Comparison of ENCODE assay signal across 29 cellular contexts in genomic region chr7:75578081-75578480, GRCh38.
"Had no signal": no experiment of that assay in that cellular context is flagged by ENCODE, and none has a peak within 500 bp of the region (broad histone marks: within the 10 kb centered on the region; RNA-seq: fewer than 3 reads in every experiment).

No MANE protein-coding gene starts in this region.

- H3K4me1 Mint-ChIP-seq: naive thymus-derived CD4-positive, alpha-beta T cell had no signal

- H3K4me3 Mint-ChIP-seq: central memory CD8-positive, alpha-beta T cell; dendritic cell treated with granulocyte-macrophage colony-stimulating factor and Interleukin-4, amounts not matched to agents 40 ng/mL and 50 ng/mL, for 4 days; mesothelial cell of epicardium; naive thymus-derived CD4-positive, alpha-beta T cell; nephron; type B pancreatic cell had no signal

- DNase-seq: colonic mucosa; effector memory CD4-positive, alpha-beta T cell; foreskin keratinocyte; heart right ventricle; hippocampal formation; left colon; left ventricle myocardium inferior; lower lobe of right lung; mucosa of descending colon; naive thymus-derived CD4-positive, alpha-beta T cell; occipital lobe; ovary; posterior cingulate gyrus; psoas muscle; right cardiac atrium; sigmoid colon; stimulated activated CD4-positive, alpha-beta T cell treated with anti-CD3 and anti-CD28 coated beads, Interleukin-15, amount 100 ng/mL, for 24 hours; stimulated activated CD4-positive, alpha-beta T cell treated with anti-CD3 and anti-CD28 coated beads, Interleukin-2, amount 100 ng/mL, for 48 hours; stimulated activated naive CD4-positive, alpha-beta T cell treated with Interleukin-2 at 50 U/mL for 16 hours; stomach had no signal

- H3K27me3 Mint-ChIP-seq: central memory CD8-positive, alpha-beta T cell; dendritic cell treated with granulocyte-macrophage colony-stimulating factor and Interleukin-4, amounts not matched to agents 40 ng/mL and 50 ng/mL, for 4 days; type B pancreatic cell had no signal

- H3K4me3 ChIP-seq: cardiac muscle cell, colonic mucosa, gastroesophageal sphincter, heart right ventricle, left ventricle myocardium inferior, lower lobe of right lung, mucosa of descending colon, ovary, psoas muscle, sigmoid colon, skin epidermis, stomach, thyroid gland had no signal

- H3K36me3 Mint-ChIP-seq: naive thymus-derived CD4-positive, alpha-beta T cell had no signal

- H3K9me3 Mint-ChIP-seq: central memory CD8-positive, alpha-beta T cell; dendritic cell treated with granulocyte-macrophage colony-stimulating factor and Interleukin-4, amounts not matched to agents 40 ng/mL and 50 ng/mL, for 4 days; mesothelial cell of epicardium; naive thymus-derived CD4-positive, alpha-beta T cell; nephron; type B pancreatic cell had no signal

- H3K27ac ChIP-seq: cardiac muscle cell, colonic mucosa, foreskin keratinocyte, gastroesophageal sphincter, heart right ventricle, left ventricle myocardium inferior, lower lobe of right lung, ovary, psoas muscle, sigmoid colon, skin epidermis, stomach had no signal

- H3K4me1 ChIP-seq: colonic mucosa, foreskin keratinocyte, gastroesophageal sphincter, heart right ventricle, left ventricle myocardium inferior, lower lobe of right lung, psoas muscle, sigmoid colon, stomach had no signal

- H3K27ac Mint-ChIP-seq: dendritic cell treated with granulocyte-macrophage colony-stimulating factor and Interleukin-4, amounts not matched to agents 40 ng/mL and 50 ng/mL, for 4 days; mesothelial cell of epicardium; naive thymus-derived CD4-positive, alpha-beta T cell; nephron; type B pancreatic cell had no signal

- H3K36me3 ChIP-seq: colonic mucosa, ovary had no signal

- ATAC-seq: foreskin keratinocyte; gastroesophageal sphincter; heart right ventricle; left colon; lower lobe of right lung; mucosa of descending colon; naive thymus-derived CD4-positive, alpha-beta T cell; psoas muscle; right cardiac atrium had no signal

- H3K9me3 ChIP-seq: colonic mucosa, gastroesophageal sphincter, heart right ventricle, left ventricle myocardium inferior, lower lobe of right lung, mucosa of descending colon, ovary, psoas muscle, sigmoid colon, stomach, thyroid gland had no signal

- H3K27me3 ChIP-seq: cardiac muscle cell, colonic mucosa, foreskin keratinocyte, gastroesophageal sphincter, heart right ventricle, ovary, sigmoid colon, stomach, thyroid gland had no signal
